ENCODE assay signal across 33 cellular contexts in the genomic region with DNA sequence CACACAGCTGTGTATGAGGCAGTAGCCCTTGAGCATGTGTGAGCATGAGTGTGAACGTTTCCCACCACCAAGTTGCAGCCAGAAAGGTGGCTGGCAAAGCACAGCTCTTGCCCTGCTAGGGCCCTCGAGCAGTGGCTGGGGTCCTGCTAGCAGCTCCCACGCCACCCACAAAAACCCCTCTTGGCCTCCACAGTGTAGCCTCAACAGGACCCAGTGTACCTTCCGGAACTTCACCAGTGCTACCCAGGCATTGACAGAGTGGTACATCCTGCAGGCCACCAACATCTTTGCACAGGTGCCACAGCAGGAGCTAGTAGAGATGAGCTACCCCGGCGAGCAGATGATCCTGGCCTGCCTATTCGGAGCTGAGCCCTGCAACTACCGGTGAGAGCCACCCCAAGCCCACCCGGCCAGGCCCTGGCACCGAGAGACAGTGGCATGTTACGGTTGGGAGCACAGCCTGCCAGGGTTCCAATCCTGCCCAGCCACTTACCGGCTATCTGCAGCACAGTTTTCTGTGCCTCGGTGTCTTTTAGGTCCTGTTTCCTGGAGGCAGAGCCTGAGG. TPM values are rescaled to one million over a fixed set of nuclear protein-coding genes. Genes with fewer than 3 reads are reported as not detected.
"Had no signal": no experiment of that assay in that cellular context is flagged by ENCODE, and none has a peak within 500 bp of the region (broad histone marks: within the 10 kb centered on the region; RNA-seq: fewer than 3 reads in every experiment).

No MANE protein-coding gene starts in this region.

- H3K4me1 ChIP-seq: gastrocnemius medialis, heart right ventricle, left ventricle myocardium inferior, psoas muscle, stomach, thyroid gland had no signal

- H3K4me3 Mint-ChIP-seq: memory B cell; mesothelial cell of epicardium; naive thymus-derived CD4-positive, alpha-beta T cell; nephron; stimulated activated effector memory CD8-positive, alpha-beta T cell treated with anti-CD3 and anti-CD28 coated beads, Interleukin-12 subunit alpha, Interleukin-12 subunit beta, amount 100 ng/mL, for 72 hours; type B pancreatic cell had no signal

- H3K27ac ChIP-seq: dorsolateral prefrontal cortex, gastrocnemius medialis, heart right ventricle, left ventricle myocardium inferior, psoas muscle, stomach, thyroid gland had no signal

- H3K9me3 Mint-ChIP-seq: mesothelial cell of epicardium; nephron; stimulated activated effector memory CD8-positive, alpha-beta T cell treated with anti-CD3 and anti-CD28 coated beads, Interleukin-12 subunit alpha, Interleukin-12 subunit beta, amount 100 ng/mL, for 72 hours; type B pancreatic cell had no signal

- H3K9me3 ChIP-seq: gastrocnemius medialis, heart right ventricle, left ventricle myocardium inferior, psoas muscle, stomach, thyroid gland had no signal

- FAIRE-seq: colon, islet of Langerhans, urothelium cell line had no signal

- H3K4me1 Mint-ChIP-seq: mesothelial cell of epicardium; naive thymus-derived CD4-positive, alpha-beta T cell; nephron; stimulated activated effector memory CD8-positive, alpha-beta T cell treated with anti-CD3 and anti-CD28 coated beads, Interleukin-12 subunit alpha, Interleukin-12 subunit beta, amount 100 ng/mL, for 72 hours had no signal

- H3K4me3 ChIP-seq: dorsolateral prefrontal cortex, gastrocnemius medialis, heart right ventricle, left ventricle myocardium inferior, lung, psoas muscle, smooth muscle cell, stomach, thyroid gland had no signal

- H3K27ac Mint-ChIP-seq: memory B cell; mesothelial cell of epicardium; naive thymus-derived CD4-positive, alpha-beta T cell; nephron; stimulated activated effector memory CD8-positive, alpha-beta T cell treated with anti-CD3 and anti-CD28 coated beads, Interleukin-12 subunit alpha, Interleukin-12 subunit beta, amount 100 ng/mL, for 72 hours; type B pancreatic cell had no signal

- H3K27me3 ChIP-seq: gastrocnemius medialis, thyroid gland had no signal

- DNase-seq: caudate nucleus; cerebellar nuclear complex; effector CD4-positive, alpha-beta T cell; foreskin fibroblast; gastrocnemius medialis; heart right ventricle; hippocampal formation; kidney glomerular epithelial cell; left colon; left ventricle myocardium inferior; naive thymus-derived CD4-positive, alpha-beta T cell; nucleus accumbens; psoas muscle; right cardiac atrium; stimulated activated CD4-positive, alpha-beta T cell treated with anti-CD3 and anti-CD28 coated beads, Interleukin-2, amount 100 ng/mL, for 24 hours; stimulated activated CD4-positive, alpha-beta T cell treated with anti-CD3 and anti-CD28 coated beads, Interleukin-4, amount 100 ng/mL, for 24 hours; stimulated activated naive CD4-positive, alpha-beta T cell treated with Interleukin-2 at 50 U/mL for 16 hours; stomach; thyroid gland had no signal

- H3K36me3 Mint-ChIP-seq: memory B cell; mesothelial cell of epicardium; naive thymus-derived CD4-positive, alpha-beta T cell; stimulated activated effector memory CD8-positive, alpha-beta T cell treated with anti-CD3 and anti-CD28 coated beads, Interleukin-12 subunit alpha, Interleukin-12 subunit beta, amount 100 ng/mL, for 72 hours; type B pancreatic cell had no signal

- H3K36me3 ChIP-seq: gastrocnemius medialis, heart right ventricle, left ventricle myocardium inferior, stomach, thyroid gland had no signal

RNA-seq across cellular contexts. Expression of a gene that starts 53.1 kb away (rescaled TPM):
- total RNA-seq: left ventricle myocardium inferior; mesothelial cell of epicardium; naive thymus-derived CD4-positive, alpha-beta T cell; osteocyte; renal cortical epithelial cell; smooth muscle cell; temporal lobe had no signal
- polyA plus RNA-seq: naive thymus-derived CD4-positive, alpha-beta T cell; smooth muscle cell had no signal
